Comparison of ENCODE assay signal across 2 cellular contexts in genomic region chr22:36166086-36166485, GRCh38.
TF ChIP-seq lines count a peak whose summit lies in the region.

No MANE protein-coding gene starts in this region.

TF ChIP-seq in GM23338, 12 proteins besides CTCF, POLR2A, EP300 and RAD21:
- TF ChIP-seq EZH2phosphoT487 (IDR thresholded peaks at IDR 0.05; ENCODE audit: unreplicated experiment) (no peak), ZNF114 (CRISPR knock-in tag; IDR thresholded peaks at IDR 0.05) (no peak), ZNF331 (CRISPR knock-in tag; IDR thresholded peaks at IDR 0.05; ENCODE audit: low read depth) (no peak)

TF ChIP-seq in GM12878, 131 proteins besides CTCF, POLR2A, EP300 and RAD21:
- no peak for TF ChIP-seq SMAD5 (IDR thresholded peaks at IDR 0.05; ENCODE audit: low read depth)
- peak; percentile 30; the same call in 1 of the 2 replicates for TF ChIP-seq ATF7 (IDR thresholded peaks at IDR 0.05; ENCODE audit: low read depth)
- TF ChIP-seq IRF5 (IDR thresholded peaks at IDR 0.05; ENCODE audit: borderline replicate concordance): no peak
- TF ChIP-seq PKNOX1 (IDR thresholded peaks at IDR 0.05): peak; percentile 77
